In genomic region chr9:5820425-5820824, GRCh38 we compare ENCODE assay signal across 20 cellular contexts.
"Had no signal": no experiment of that assay in that cellular context is flagged by ENCODE, and none has a peak within 500 bp of the region (broad histone marks: within the 10 kb centered on the region; RNA-seq: fewer than 3 reads in every experiment).

No MANE protein-coding gene starts in this region.

- H3K27me3 Mint-ChIP-seq: naive thymus-derived CD8-positive, alpha-beta T cell had no signal

- H3K27ac Mint-ChIP-seq: mesothelial cell of epicardium; naive thymus-derived CD8-positive, alpha-beta T cell had no signal

- H3K27ac ChIP-seq: colonic mucosa, esophagus muscularis mucosa, prostate gland, upper lobe of right lung, WERI-Rb-1 had no signal

- H3K4me1 ChIP-seq: colonic mucosa, esophagus muscularis mucosa, prostate gland, upper lobe of right lung had no signal

- H3K9me3 Mint-ChIP-seq: naive thymus-derived CD8-positive, alpha-beta T cell had no signal

- H3K27me3 ChIP-seq: colonic mucosa, dorsolateral prefrontal cortex, esophagus muscularis mucosa, upper lobe of right lung had no signal

- ATAC-seq: left ventricle myocardium superior; naive thymus-derived CD8-positive, alpha-beta T cell; upper lobe of right lung had no signal

- H3K36me3 ChIP-seq: prostate gland had no signal

- H3K9me3 ChIP-seq: colonic mucosa, esophagus muscularis mucosa, prostate gland, upper lobe of right lung had no signal

- DNase-seq: activated CD4-positive, CD25-positive, alpha-beta regulatory T cell treated with anti-CD3 and anti-CD28 coated beads, Interleukin-2, amount 50 U/mL, for 72 hours; activated effector memory CD4-positive, alpha-beta T cell treated with Interleukin-2 at 50 U/mL for 16 hours; activated naive CD4-positive, alpha-beta T cell treated with anti-CD3 and anti-CD28 coated beads, Interleukin-2, amount 50 U/mL, for 16 hours; activated T-cell treated with anti-CD3 and anti-CD28 coated beads, Interleukin-2, amount 50 U/mL, for 48 hours; amniotic stem cell; colonic mucosa; dorsolateral prefrontal cortex; glutamatergic neuron; hypothalamus; left ventricle myocardium superior; mammary epithelial cell; naive thymus-derived CD8-positive, alpha-beta T cell; stimulated activated CD4-positive, alpha-beta T cell treated with anti-CD3 and anti-CD28 coated beads, Interleukin-2, amount 100 ng/mL, for 48 hours; stimulated activated CD8-positive, alpha-beta memory T cell treated with anti-CD3 and anti-CD28 coated beads, Interleukin-4, amount 100 ng/mL, for 48 hours; stimulated activated naive CD4-positive, alpha-beta T cell treated with Interleukin-2 at 50 U/mL for 16 hours; upper lobe of right lung; WERI-Rb-1 had no signal

- H3K4me3 Mint-ChIP-seq: mesothelial cell of epicardium; naive thymus-derived CD8-positive, alpha-beta T cell had no signal

- H3K4me3 ChIP-seq: colonic mucosa, dorsolateral prefrontal cortex, esophagus muscularis mucosa, prostate gland, upper lobe of right lung had no signal
